Comparison of ENCODE assay signal across 7 cellular contexts in the genomic region with DNA sequence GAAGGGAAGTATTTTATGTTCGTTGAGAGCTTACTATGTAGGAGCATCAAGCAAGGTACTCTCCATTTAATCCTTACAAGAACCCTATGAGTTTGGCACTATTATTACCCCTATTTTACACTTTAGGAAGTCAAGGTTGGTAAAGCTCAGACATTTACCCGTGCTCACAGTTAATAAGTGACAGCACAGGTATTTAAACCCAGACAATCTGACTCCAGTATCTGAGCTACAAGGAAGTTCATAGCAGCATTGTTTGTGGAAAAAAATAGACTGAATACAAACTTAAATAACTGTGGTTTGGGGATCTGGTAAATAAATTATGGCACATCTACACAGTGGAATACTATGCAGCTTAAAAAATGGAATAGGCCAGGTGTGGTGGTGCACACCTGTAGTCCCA. TPM values are rescaled to one million over a fixed set of nuclear protein-coding genes. Genes with fewer than 3 reads are reported as not detected.
"Had no signal": no experiment of that assay in that cellular context is flagged by ENCODE, and none has a peak within 500 bp of the region (broad histone marks: within the 10 kb centered on the region; RNA-seq: fewer than 3 reads in every experiment).

No MANE protein-coding gene starts in this region.

- H3K4me2 ChIP-seq: GM23338 had no signal

- H3K4me3 Mint-ChIP-seq: GM23338, H9, IgD-negative memory B cell had no signal

- DNase-seq: H9, HCEC 1CT, KBM-7 had no signal

- H3K27ac Mint-ChIP-seq: GM23338, H9, IgD-negative memory B cell had no signal

- H3K9me3 Mint-ChIP-seq: IgD-negative memory B cell had no signal

- H3K4me3 ChIP-seq: GM23338 had no signal

- H2AFZ ChIP-seq: GM23338 had no signal

- H3K4me1 Mint-ChIP-seq: GM23338 had no signal

- ATAC-seq: GM23338 had no signal

RNA-seq across cellular contexts. Expression of gene ARMH2, which starts 45.2 kb away (rescaled TPM):
- total RNA-seq: GM23338, H1, H9, HT-29 had no signal
- polyA plus RNA-seq: GM23338, H1 had no signal
